20 cellular contexts compared by ENCODE assay signal in genomic region chr10:48455392-48456151, GRCh38.
A peak's percentile ranks its signal among the peaks of the same experiment; 100 is the strongest.
DNase-seq lines count a peak whose midpoint lies in the region; ATAC-seq, FAIRE-seq and TF ChIP-seq lines count a peak whose summit lies in the region.
"Had no signal": no experiment of that assay in that cellular context is flagged by ENCODE, and none has a peak within 500 bp of the region (broad histone marks: within the 10 kb centered on the region; RNA-seq: fewer than 3 reads in every experiment).

No MANE protein-coding gene starts in this region.

- peak; percentile 25 for DNase-seq in activated CD4-positive, CD25-positive, alpha-beta regulatory T cell treated with anti-CD3 and anti-CD28 coated beads, Interleukin-2, amount 50 U/mL, for 72 hours
- DNase-seq in D341Med (ENCODE audit: low spot score) (peak; percentile 39), H1 (ENCODE audit: low read depth in 1 of 2, low spot score in 2 of 2) (peak in 1 of 2 experiments; percentile 44), sciatic nerve (ENCODE audit: low spot score) (peak; percentile 48), NCI-H82 (lab: John Stamatoyannopoulos, UW) (no peak), COLO829 (ENCODE audit: low spot score) (no peak), MV-4-11 (lab: John Stamatoyannopoulos, UW) (no peak)
- DNase-seq: activated CD4-positive, alpha-beta T cell treated with anti-CD3 and anti-CD28 coated beads for 48 hours; brain microvascular endothelial cell; esophagus squamous epithelium; Karpas-422; NCI-H748 treated with DMSO at 0.1 percent for 48 hours; stimulated activated CD4-positive, alpha-beta T cell treated with anti-CD3 and anti-CD28 coated beads, Interleukin-2, amount 100 ng/mL, for 48 hours; T-helper 9 cell had no signal

- WGBS in H1 (ENCODE audit: extremely low coverage in 1 of 2, insufficient coverage in 1 of 2, insufficient read length in 1 of 2, insufficient replicate concordance in 2 of 2, low coverage in 1 of 2, low lambda C conversion rate in 2 of 2, missing lambda C conversion rate in 1 of 2), 2 experiments = 91% methylated on average over 15 of the region's 15 CpGs; no CpG with 5 or more reads in 1 of the 2 experiments

- no peak overlapping the region for H2BK120ac ChIP-seq in H1 (replicated peaks; ENCODE audit: low read depth, low read length)

- H2BK15ac ChIP-seq in H1 (ENCODE audit: low read length) = no peak overlapping the region

- H3K4me2 ChIP-seq in H1 (ENCODE audit: insufficient read depth in 1 of 2, low read depth in 2 of 2, low read length in 2 of 2) = no peak overlapping the region

- H4K8ac ChIP-seq in H1 (ENCODE audit: extremely low read depth, insufficient read depth, low read length) = 0 out of 2 replicates have a peak overlapping the region, but pooled peaks have one; percentile 89

- no peak overlapping the region for H3K4ac ChIP-seq in H1 (replicated peaks; ENCODE audit: insufficient read length, low read depth, low read length)

- no peak overlapping the region for H2BK20ac ChIP-seq in H1 (ENCODE audit: low read length)

- CTCF ChIA-PET in H1 (lab: Charles Lee; ENCODE audit: partially characterized antibody) = interaction anchor here (0.7 to 12.6 kb wide), 9 partner anchors 10 to 92 kb away, joined by 3 to 112 read pairs (median 4); no protein-coding TSS in a partner anchor

- H3K9ac ChIP-seq in H1 (replicated peaks in 1 of 4; ENCODE audit: extremely low read depth in 1 of 4, low read depth in 3 of 4, low read length in 3 of 4) = no peak overlapping the region

- H3K23ac ChIP-seq in H1 (ENCODE audit: insufficient read length) = no peak overlapping the region

- no peak overlapping the region for H2AFZ ChIP-seq in H1 (ENCODE audit: low read length)

- ATAC-seq in activated CD4-positive, CD25-positive, alpha-beta regulatory T cell treated with anti-CD3 and anti-CD28 coated beads, Interleukin-2, amount 50 U/mL, for 24 hours = no peak
- no peak for ATAC-seq in sciatic nerve

- no peak overlapping the region for H3K4me3 ChIP-seq in H1 (ENCODE audit: extremely low read depth in 1 of 4, insufficient read depth in 2 of 4, low read depth in 3 of 4, low read length in 4 of 4)
- H3K4me3 ChIP-seq: esophagus squamous epithelium, left ventricle myocardium inferior, pancreas, SK-N-MC had no signal

- no peaks in the 10 kb centered on the region for H3K79me2 ChIP-seq in H1 (ENCODE audit: control insufficient read depth in 1 of 2, insufficient read depth in 2 of 2, low read length in 2 of 2)

- no peaks in the 10 kb centered on the region for H3K36me3 ChIP-seq in H1 (ENCODE audit: control insufficient read depth in 2 of 4, insufficient read depth in 4 of 4, low read length in 3 of 4)
- H3K36me3 ChIP-seq: BE2C, esophagus squamous epithelium, left ventricle myocardium inferior, pancreas had no signal

- no peak for TF ChIP-seq POLR2A in H1 (IDR thresholded peaks at IDR 0.05; ENCODE audit: control extremely low read depth in 1 of 2, low read depth in 2 of 2, low read length in 2 of 2)

- H3K14ac ChIP-seq in H1 (ENCODE audit: insufficient read length) = no peak overlapping the region

- H4K5ac ChIP-seq in H1 (ENCODE audit: insufficient read length, low read depth, low read length) = no peak overlapping the region

- no peaks in the 10 kb centered on the region; the same call in 1 of the 2 replicates for H3K79me1 ChIP-seq in H1 (ENCODE audit: low read depth, low read length)

- no peak overlapping the region for H3K18ac ChIP-seq in H1 (ENCODE audit: extremely low read depth, low read length)

- no peak for TF ChIP-seq EP300 in H1 (IDR thresholded peaks at IDR 0.05; ENCODE audit: borderline replicate concordance in 1 of 2, low read depth in 2 of 2, low read length in 2 of 2)

- TF ChIP-seq RAD21 in H1 (IDR thresholded peaks at IDR 0.05 in 1 of 2, conservative IDR thresholded peaks at IDR 0.05 in 1 of 2; ENCODE audit: low read depth in 2 of 2, low read length in 2 of 2) = no peak

- no peaks in the 10 kb centered on the region for H3K9me3 ChIP-seq in H1 (ENCODE audit: insufficient read depth in 2 of 2, low read depth in 1 of 2, low read length in 1 of 2)
- H3K9me3 ChIP-seq: BE2C, esophagus squamous epithelium, left ventricle myocardium inferior, pancreas had no signal

- H3K27ac ChIP-seq in H1 (ENCODE audit: low read depth, low read length) = no peak overlapping the region
- H3K27ac ChIP-seq: 22Rv1, brain microvascular endothelial cell, esophagus squamous epithelium, left ventricle myocardium inferior, pancreas, SK-N-MC had no signal

- intact Hi-C loops in sciatic nerve (cut with DNase I) = no loop called here

- H3K4me1 ChIP-seq in H1 (replicated peaks in 1 of 4; ENCODE audit: control insufficient read depth in 3 of 4, insufficient read depth in 4 of 4, low read length in 3 of 4) = peaks cover 0 to 5% (median 2%) of the 10 kb centered on the region in 4 experiments; a peak in 4 of 7 replicates
- H3K4me1 ChIP-seq: pancreas had no signal

- H3K27me3 ChIP-seq in H1 (replicated peaks in 1 of 4; ENCODE audit: control insufficient read depth in 3 of 4, extremely low read depth in 1 of 4, insufficient read depth in 3 of 4, low read length in 3 of 4) = no peaks in the 10 kb centered on the region
- H3K27me3 ChIP-seq: BE2C, brain microvascular endothelial cell, pancreas had no signal

- no peak overlapping the region for H2AK5ac ChIP-seq in H1 (ENCODE audit: low read depth, low read length)

- no peak overlapping the region for H4K91ac ChIP-seq in H1 (replicated peaks; ENCODE audit: insufficient read length, low read length)

- POLR2A ChIA-PET in H1 (lab: Charles Lee; ENCODE audit: partially characterized antibody) = interaction anchor here (1.1 to 1.2 kb wide), 2 partner anchors 12 to 65 kb away, joined by 3 read pairs; no protein-coding TSS in a partner anchor

- peaks cover 2 to 4% of the 10 kb centered on the region in 2 experiments for H4K20me1 ChIP-seq in H1 (replicated peaks in 1 of 2; ENCODE audit: control insufficient read depth in 1 of 2, insufficient read depth in 2 of 2, low read length in 2 of 2)

- FAIRE-seq in H1 (lab: Jason Lieb, UNC) = no peak
- FAIRE-seq: pancreas had no signal

- H3K23me2 ChIP-seq in H1 (ENCODE audit: low read depth, low read length) = peaks cover 2% of the 10 kb centered on the region; the same call in 1 of the 2 replicates

- no peak overlapping the region for H3K56ac ChIP-seq in H1 (replicated peaks; ENCODE audit: insufficient read length, low read depth, low read length)

- H2BK12ac ChIP-seq in H1 (ENCODE audit: low read depth, low read length) = no peak overlapping the region

- no peak for TF ChIP-seq CTCF in H1 (IDR thresholded peaks at IDR 0.05; ENCODE audit: control extremely low read depth in 1 of 3, insufficient read depth in 1 of 3, low read depth in 1 of 3, low read length in 3 of 3)

- H2BK5ac ChIP-seq in H1 (ENCODE audit: low read depth, low read length) = no peak overlapping the region

TF ChIP-seq in H1, 55 proteins besides CTCF, POLR2A, EP300 and RAD21:
- TF ChIP-seq EGR1 (IDR thresholded peaks at IDR 0.05; ENCODE audit: borderline replicate concordance, low read depth, low read length) = no peak
- TF ChIP-seq HDAC2 (IDR thresholded peaks at IDR 0.05; ENCODE audit: borderline replicate concordance in 1 of 2, low read depth in 2 of 2, low read length in 2 of 2) = no peak
- no peak for TF ChIP-seq SAP30 (IDR thresholded peaks at IDR 0.05; ENCODE audit: insufficient read depth, insufficient replicate concordance, low read length)
- no peak for TF ChIP-seq TCF12 (IDR thresholded peaks at IDR 0.05; ENCODE audit: low read depth, low read length)
- TF ChIP-seq NANOG (IDR thresholded peaks at IDR 0.05; ENCODE audit: insufficient read depth, low read depth, low read length, poor library complexity, severe bottlenecking) = no peak
- TF ChIP-seq CHD1 (IDR thresholded peaks at IDR 0.05; ENCODE audit: low read depth, low read length) = no peak
- TF ChIP-seq ASH2L (IDR thresholded peaks at IDR 0.05; ENCODE audit: low read length) = no peak
- TF ChIP-seq PHF8 (conservative IDR thresholded peaks at IDR 0.05; ENCODE audit: low read depth, low read length) = no peak
- TF ChIP-seq MAX (IDR thresholded peaks at IDR 0.05) = no peak
- TF ChIP-seq CTBP2 (IDR thresholded peaks at IDR 0.05; ENCODE audit: borderline replicate concordance, insufficient read depth, insufficient read length, low read length) = no peak
- TF ChIP-seq JUND (IDR thresholded peaks at IDR 0.05; ENCODE audit: low read length) = no peak
- no peak for TF ChIP-seq NRF1 (IDR thresholded peaks at IDR 0.05; ENCODE audit: low read depth, low read length)
- no peak for TF ChIP-seq GTF2F1 (IDR thresholded peaks at IDR 0.05; ENCODE audit: borderline replicate concordance, low read depth, low read length)
- TF ChIP-seq E2F6 (IDR thresholded peaks at IDR 0.05) = no peak
- TF ChIP-seq TAF1 (IDR thresholded peaks at IDR 0.05; ENCODE audit: low read depth, low read length) = no peak
- no peak for TF ChIP-seq CEBPB (IDR thresholded peaks at IDR 0.05; ENCODE audit: low read depth, low read length)

Comparison
In these comparisons a context has a peak if more than half of its experiments do, and no peak if none do; other contexts are left out.
1. DNase-seq: peak in activated CD4-positive, CD25-positive, alpha-beta regulatory T cell treated with anti-CD3 and anti-CD28 coated beads, Interleukin-2, amount 50 U/mL, for 72 hours (single experiment), D341Med (single experiment) and sciatic nerve (single experiment); none in NCI-H82 (single experiment), COLO829 (single experiment) and MV-4-11 (single experiment).